8 cellular contexts compared by ENCODE assay signal in the genomic region with DNA sequence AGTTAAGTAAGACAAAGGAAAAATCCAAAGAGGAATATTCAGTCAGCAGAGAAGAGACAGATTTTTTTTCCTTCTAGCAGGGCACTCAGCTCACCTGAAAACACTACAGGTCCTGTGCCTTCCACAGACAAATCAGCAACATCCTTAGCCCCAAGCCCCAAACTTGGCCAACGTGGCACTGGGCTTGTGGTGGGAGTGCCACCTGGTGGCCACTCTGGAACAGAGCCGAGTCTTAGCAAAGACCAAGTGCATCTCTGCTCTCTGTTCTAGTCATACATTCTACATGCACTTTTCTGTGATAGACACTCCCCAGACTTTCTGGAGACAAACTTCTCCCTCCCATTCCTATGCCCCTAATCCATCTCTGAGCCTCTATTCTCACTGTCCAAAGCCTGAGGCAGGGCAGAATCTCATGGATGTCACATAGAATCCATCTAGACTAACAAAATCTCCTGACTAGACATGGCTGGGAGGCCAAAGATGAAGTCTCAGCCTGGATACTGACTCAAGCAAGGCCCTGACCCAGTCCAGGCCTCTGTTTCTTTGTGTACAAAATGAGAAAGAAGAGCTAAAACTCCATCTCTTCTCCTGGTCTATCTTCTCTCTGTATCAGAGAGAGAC. TPM values are rescaled to one million over a fixed set of nuclear protein-coding genes. Genes with fewer than 3 reads are reported as not detected.
DNase-seq lines count a peak whose midpoint lies in the region; ATAC-seq and TF ChIP-seq lines count a peak whose summit lies in the region.

No MANE protein-coding gene starts in this region.

- DNase-seq in CD4-positive, alpha-beta T cell: peak; percentile 59 to 78 (median 66)
- DNase-seq in NCI-H2227 (lab: John Stamatoyannopoulos, UW; ENCODE audit: unreplicated experiment) (peak; percentile 71), T47D (ENCODE audit: low read depth in 1 of 2, low spot score in 1 of 2) (peak; percentile 66 to 86), islet precursor cell (peak; percentile 90)
- DNase-seq in activated CD4-positive, CD25-positive, alpha-beta regulatory T cell treated with anti-CD3 and anti-CD28 coated beads, Interleukin-2, amount 50 U/mL, for 16 hours (ENCODE audit: low read depth, low spot score): peak; percentile 68
- peak; percentile 76 for DNase-seq in stimulated activated CD4-positive, alpha-beta T cell treated with anti-CD3 and anti-CD28 coated beads, Interleukin-2, amount 100 ng/mL, for 4 hours (ENCODE audit: low read depth)

- no peak overlapping the region for H3K4me3 ChIP-seq in HEK293 (ENCODE audit: low read depth, low read length)

- H3K27ac Mint-ChIP-seq in CD4-positive, alpha-beta T cell: no peak overlapping the region

- peak; percentile 84 for ATAC-seq in CD4-positive, alpha-beta T cell (ENCODE audit: poor library complexity)
- ATAC-seq in GM18873 (IDR thresholded peaks at IDR 0.05; ENCODE audit: low FRiP score, unreplicated experiment): no peak

- POLR2A ChIA-PET in CD4-positive, alpha-beta T cell (lab: Charles Lee): interaction anchor here (1.5 kb wide), 1 partner anchor 60 kb away, joined by 4 read pairs; no protein-coding TSS in a partner anchor
- POLR2A ChIA-PET in HEK293 (lab: Yijun Ruan, JAX): interaction anchor here (0.7 to 1.5 kb wide), 4 partner anchors 15 to 57 kb away, joined by 3 read pairs; partner anchors contain the start of gene UBL7

- no peaks in the 10 kb centered on the region for H3K9me3 ChIP-seq in CD4-positive, alpha-beta T cell (ENCODE audit: control insufficient read depth, low read length)
- H3K9me3 ChIP-seq in HEK293 (ENCODE audit: control insufficient read depth, insufficient read depth, low read depth, low read length): no peaks in the 10 kb centered on the region

- H3K4me3 Mint-ChIP-seq in CD4-positive, alpha-beta T cell: peak overlapping the region; percentile 38

- no peaks in the 10 kb centered on the region for H3K36me3 Mint-ChIP-seq in CD4-positive, alpha-beta T cell (ENCODE audit: low read depth)

- no peaks in the 10 kb centered on the region for H3K36me3 ChIP-seq in HEK293 (ENCODE audit: control insufficient read depth in 2 of 2, insufficient read depth in 1 of 2, low read length in 2 of 2)

- no peaks in the 10 kb centered on the region for H3K9me3 Mint-ChIP-seq in CD4-positive, alpha-beta T cell

- no peaks in the 10 kb centered on the region for H3K27me3 ChIP-seq in CD4-positive, alpha-beta T cell (ENCODE audit: control insufficient read depth, insufficient read depth, low read length)

- H3K4me1 ChIP-seq in HEK293 (ENCODE audit: control insufficient read depth, insufficient read depth, low read length): peaks cover 4% of the 10 kb centered on the region

- intact Hi-C loops in CD4-positive, alpha-beta T cell (cut with DNase I, micrococcal nuclease): loop anchor here (1.0 to 5.0 kb wide), 4 partner anchors 48 to 66 kb away; no protein-coding TSS in a partner anchor

- no peaks in the 10 kb centered on the region for H3K27me3 Mint-ChIP-seq in CD4-positive, alpha-beta T cell

- peaks cover 16% of the 10 kb centered on the region for H3K4me1 Mint-ChIP-seq in CD4-positive, alpha-beta T cell (ENCODE audit: low read depth)

- CTCF ChIA-PET in CD4-positive, alpha-beta T cell (lab: Charles Lee): interaction anchor here (0.8 to 2.2 kb wide), 5 partner anchors 44 to 66 kb away, joined by 3 to 20 read pairs (median 4); no protein-coding TSS in a partner anchor
- CTCF ChIA-PET in HEK293 (lab: Yijun Ruan, JAX): interaction anchor here (0.5 to 26.4 kb wide), 53 partner anchors 8 to 488 kb away, joined by 3 to 768 read pairs (median 3); partner anchors contain the start of genes CYP11A1 and UBL7

- in situ Hi-C loops in T47D (cut with HindIII; ENCODE audit: low pct_unique_long_range_greater_than_20kb, low sequenced_read_pairs): no loop called here

- TF ChIP-seq CTCF in CD4-positive, alpha-beta T cell (IDR thresholded peaks at IDR 0.05): peak; percentile 82
- peak; percentile 93 for TF ChIP-seq CTCF in HEK293 (tag by site-specific recombination; IDR thresholded peaks at IDR 0.05)

- H3K27ac ChIP-seq in CD4-positive, alpha-beta T cell (ENCODE audit: low read depth, low read length): no peak overlapping the region
- no peak overlapping the region for H3K27ac ChIP-seq in HEK293 (ENCODE audit: extremely low read depth, low read depth, low read length)

TF ChIP-seq in HEK293, 187 proteins besides CTCF, POLR2A, EP300 and RAD21 (continues in another document):
- TF ChIP-seq KLF17 (tag by site-specific recombination; IDR thresholded peaks at IDR 0.05): 0 out of 2 replicates have a peak, but pooled peaks have one; percentile 55
- TF ChIP-seq ZNF549 (tag by site-specific recombination; IDR thresholded peaks at IDR 0.05): no peak
- no peak for TF ChIP-seq ZNF239 (tag by site-specific recombination; IDR thresholded peaks at IDR 0.05)
- TF ChIP-seq, protein P1, sequence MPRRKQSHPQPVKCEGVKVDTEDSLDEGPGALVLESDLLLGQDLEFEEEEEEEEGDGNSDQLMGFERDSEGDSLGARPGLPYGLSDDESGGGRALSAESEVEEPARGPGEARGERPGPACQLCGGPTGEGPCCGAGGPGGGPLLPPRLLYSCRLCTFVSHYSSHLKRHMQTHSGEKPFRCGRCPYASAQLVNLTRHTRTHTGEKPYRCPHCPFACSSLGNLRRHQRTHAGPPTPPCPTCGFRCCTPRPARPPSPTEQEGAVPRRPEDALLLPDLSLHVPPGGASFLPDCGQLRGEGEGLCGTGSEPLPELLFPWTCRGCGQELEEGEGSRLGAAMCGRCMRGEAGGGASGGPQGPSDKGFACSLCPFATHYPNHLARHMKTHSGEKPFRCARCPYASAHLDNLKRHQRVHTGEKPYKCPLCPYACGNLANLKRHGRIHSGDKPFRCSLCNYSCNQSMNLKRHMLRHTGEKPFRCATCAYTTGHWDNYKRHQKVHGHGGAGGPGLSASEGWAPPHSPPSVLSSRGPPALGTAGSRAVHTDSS (tag by site-specific recombination; IDR thresholded peaks at IDR 0.05): no peak
- TF ChIP-seq SP7 (tag by site-specific recombination; IDR thresholded peaks at IDR 0.05): peak; percentile 38; the same call in 1 of the 2 replicates
- TF ChIP-seq ZNF660 (tag by site-specific recombination; IDR thresholded peaks at IDR 0.05): peak; percentile 62; the same call in 1 of the 2 replicates
- peak; percentile 68; the same call in 1 of the 2 replicates for TF ChIP-seq ZNF2 (tag by site-specific recombination; IDR thresholded peaks at IDR 0.05)
- TF ChIP-seq ZNF76 (tag by site-specific recombination; IDR thresholded peaks at IDR 0.05; ENCODE audit: borderline replicate concordance, low read depth): no peak
- peak; percentile 43; the same call in 1 of the 2 replicates for TF ChIP-seq ZEB2 (tag by site-specific recombination; IDR thresholded peaks at IDR 0.05)
- TF ChIP-seq BCL11A (tag by site-specific recombination; IDR thresholded peaks at IDR 0.05; ENCODE audit: low read depth): no peak
- no peak for TF ChIP-seq ZXDB (tag by site-specific recombination; IDR thresholded peaks at IDR 0.05)
- no peak for TF ChIP-seq ZNF510 (tag by site-specific recombination; IDR thresholded peaks at IDR 0.05; ENCODE audit: insufficient replicate concordance)
- TF ChIP-seq ZNF324 (tag by site-specific recombination; IDR thresholded peaks at IDR 0.05): no peak
- no peak for TF ChIP-seq ZNF202 (tag by site-specific recombination; IDR thresholded peaks at IDR 0.05; ENCODE audit: borderline replicate concordance)
- no peak for TF ChIP-seq ZNF132 (tag by site-specific recombination; IDR thresholded peaks at IDR 0.05; ENCODE audit: borderline replicate concordance)
- no peak; the same call in 1 of the 2 replicates for TF ChIP-seq ZSCAN30 (tag by site-specific recombination; IDR thresholded peaks at IDR 0.05)
- no peak for TF ChIP-seq ZNF175 (tag by site-specific recombination; IDR thresholded peaks at IDR 0.05)
- TF ChIP-seq ZBTB1 (tag by site-specific recombination; IDR thresholded peaks at IDR 0.05): no peak
- TF ChIP-seq, protein P2, sequence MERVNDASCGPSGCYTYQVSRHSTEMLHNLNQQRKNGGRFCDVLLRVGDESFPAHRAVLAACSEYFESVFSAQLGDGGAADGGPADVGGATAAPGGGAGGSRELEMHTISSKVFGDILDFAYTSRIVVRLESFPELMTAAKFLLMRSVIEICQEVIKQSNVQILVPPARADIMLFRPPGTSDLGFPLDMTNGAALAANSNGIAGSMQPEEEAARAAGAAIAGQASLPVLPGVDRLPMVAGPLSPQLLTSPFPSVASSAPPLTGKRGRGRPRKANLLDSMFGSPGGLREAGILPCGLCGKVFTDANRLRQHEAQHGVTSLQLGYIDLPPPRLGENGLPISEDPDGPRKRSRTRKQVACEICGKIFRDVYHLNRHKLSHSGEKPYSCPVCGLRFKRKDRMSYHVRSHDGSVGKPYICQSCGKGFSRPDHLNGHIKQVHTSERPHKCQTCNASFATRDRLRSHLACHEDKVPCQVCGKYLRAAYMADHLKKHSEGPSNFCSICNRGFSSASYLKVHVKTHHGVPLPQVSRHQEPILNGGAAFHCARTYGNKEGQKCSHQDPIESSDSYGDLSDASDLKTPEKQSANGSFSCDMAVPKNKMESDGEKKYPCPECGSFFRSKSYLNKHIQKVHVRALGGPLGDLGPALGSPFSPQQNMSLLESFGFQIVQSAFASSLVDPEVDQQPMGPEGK (tag by site-specific recombination; IDR thresholded peaks at IDR 0.05): peak; percentile 51; the same call in 1 of the 2 replicates
- TF ChIP-seq ZBTB20 (tag by site-specific recombination; IDR thresholded peaks at IDR 0.05): no peak

RNA-seq across cellular contexts. Expression of gene SEMA7A, which starts 5.0 kb away (rescaled TPM):
- 1 to 10 TPM; 2.3 to 2.7 TPM for total RNA-seq in CD4-positive, alpha-beta T cell

RNA-seq across cellular contexts. Expression of gene UBL7, which starts 22.2 kb away (rescaled TPM):
- total RNA-seq in CD4-positive, alpha-beta T cell: 10 to 100 TPM; 14.3 to 17.1 TPM
